2 cellular contexts compared by ENCODE assay signal in the genomic region with DNA sequence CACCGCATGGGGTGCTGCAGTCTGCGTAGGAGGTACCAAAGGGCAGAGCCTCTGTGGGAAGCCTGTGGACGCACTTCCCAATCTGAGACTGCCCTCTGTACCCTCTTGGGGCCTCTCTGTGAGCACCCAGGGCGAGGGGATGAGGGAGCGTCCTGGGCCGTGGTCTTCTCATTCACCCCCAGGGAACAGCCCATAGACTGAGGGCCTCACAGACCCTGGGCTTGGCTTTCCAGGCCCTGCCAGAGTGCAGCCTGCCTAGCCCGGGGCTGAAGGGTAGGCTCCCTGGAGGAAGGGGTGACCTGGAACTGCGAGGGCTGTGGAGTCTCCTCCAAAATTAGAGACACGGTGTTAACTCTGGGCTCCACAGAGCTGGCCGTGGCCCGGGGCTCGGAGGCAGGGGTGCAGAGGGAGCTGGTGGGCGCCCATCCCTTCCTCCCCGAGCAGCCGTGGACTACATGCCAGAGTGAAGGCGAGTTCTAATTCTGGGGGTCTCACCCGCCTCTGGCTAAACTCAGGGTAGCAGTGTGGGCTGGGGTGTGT.
TF ChIP-seq lines count a peak whose summit lies in the region.

No MANE protein-coding gene starts in this region.

TF ChIP-seq in SK-N-SH, 30 proteins besides CTCF, POLR2A, EP300 and RAD21:
- TF ChIP-seq, protein P1, sequence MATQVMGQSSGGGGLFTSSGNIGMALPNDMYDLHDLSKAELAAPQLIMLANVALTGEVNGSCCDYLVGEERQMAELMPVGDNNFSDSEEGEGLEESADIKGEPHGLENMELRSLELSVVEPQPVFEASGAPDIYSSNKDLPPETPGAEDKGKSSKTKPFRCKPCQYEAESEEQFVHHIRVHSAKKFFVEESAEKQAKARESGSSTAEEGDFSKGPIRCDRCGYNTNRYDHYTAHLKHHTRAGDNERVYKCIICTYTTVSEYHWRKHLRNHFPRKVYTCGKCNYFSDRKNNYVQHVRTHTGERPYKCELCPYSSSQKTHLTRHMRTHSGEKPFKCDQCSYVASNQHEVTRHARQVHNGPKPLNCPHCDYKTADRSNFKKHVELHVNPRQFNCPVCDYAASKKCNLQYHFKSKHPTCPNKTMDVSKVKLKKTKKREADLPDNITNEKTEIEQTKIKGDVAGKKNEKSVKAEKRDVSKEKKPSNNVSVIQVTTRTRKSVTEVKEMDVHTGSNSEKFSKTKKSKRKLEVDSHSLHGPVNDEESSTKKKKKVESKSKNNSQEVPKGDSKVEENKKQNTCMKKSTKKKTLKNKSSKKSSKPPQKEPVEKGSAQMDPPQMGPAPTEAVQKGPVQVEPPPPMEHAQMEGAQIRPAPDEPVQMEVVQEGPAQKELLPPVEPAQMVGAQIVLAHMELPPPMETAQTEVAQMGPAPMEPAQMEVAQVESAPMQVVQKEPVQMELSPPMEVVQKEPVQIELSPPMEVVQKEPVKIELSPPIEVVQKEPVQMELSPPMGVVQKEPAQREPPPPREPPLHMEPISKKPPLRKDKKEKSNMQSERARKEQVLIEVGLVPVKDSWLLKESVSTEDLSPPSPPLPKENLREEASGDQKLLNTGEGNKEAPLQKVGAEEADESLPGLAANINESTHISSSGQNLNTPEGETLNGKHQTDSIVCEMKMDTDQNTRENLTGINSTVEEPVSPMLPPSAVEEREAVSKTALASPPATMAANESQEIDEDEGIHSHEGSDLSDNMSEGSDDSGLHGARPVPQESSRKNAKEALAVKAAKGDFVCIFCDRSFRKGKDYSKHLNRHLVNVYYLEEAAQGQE (IDR thresholded peaks at IDR 0.05; ENCODE audit: low read depth, low read length) = no peak
- no peak for TF ChIP-seq USF1 (IDR thresholded peaks at IDR 0.05; ENCODE audit: borderline replicate concordance, low read depth)
- no peak for TF ChIP-seq POLR2AphosphoS5 (IDR thresholded peaks at IDR 0.05; ENCODE audit: low read depth, low read length)
- TF ChIP-seq ZBTB33 (IDR thresholded peaks at IDR 0.05; ENCODE audit: borderline replicate concordance, low read depth) = no peak
- no peak for TF ChIP-seq TAF1 (IDR thresholded peaks at IDR 0.05; ENCODE audit: borderline replicate concordance, low read depth, low read length)
- TF ChIP-seq JUND (IDR thresholded peaks at IDR 0.05) = no peak
- no peak for TF ChIP-seq MXI1 (IDR thresholded peaks at IDR 0.05; ENCODE audit: low read depth, low read length)
- TF ChIP-seq RFX5 (IDR thresholded peaks at IDR 0.05; ENCODE audit: low read length) = no peak
- TF ChIP-seq CHD2 (IDR thresholded peaks at IDR 0.05; ENCODE audit: low read length, partially characterized antibody) = no peak
- TF ChIP-seq TCF12 (IDR thresholded peaks at IDR 0.05) = no peak
- TF ChIP-seq, protein P2, sequence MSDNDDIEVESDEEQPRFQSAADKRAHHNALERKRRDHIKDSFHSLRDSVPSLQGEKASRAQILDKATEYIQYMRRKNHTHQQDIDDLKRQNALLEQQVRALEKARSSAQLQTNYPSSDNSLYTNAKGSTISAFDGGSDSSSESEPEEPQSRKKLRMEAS (IDR thresholded peaks at IDR 0.05; ENCODE audit: low read depth) = no peak

TF ChIP-seq in SK-N-SH treated with all-trans-retinoic acid at 6 μM for 48 hours, 23 proteins besides CTCF, POLR2A, EP300 and RAD21 (continued from another document):
- TF ChIP-seq, protein P3, sequence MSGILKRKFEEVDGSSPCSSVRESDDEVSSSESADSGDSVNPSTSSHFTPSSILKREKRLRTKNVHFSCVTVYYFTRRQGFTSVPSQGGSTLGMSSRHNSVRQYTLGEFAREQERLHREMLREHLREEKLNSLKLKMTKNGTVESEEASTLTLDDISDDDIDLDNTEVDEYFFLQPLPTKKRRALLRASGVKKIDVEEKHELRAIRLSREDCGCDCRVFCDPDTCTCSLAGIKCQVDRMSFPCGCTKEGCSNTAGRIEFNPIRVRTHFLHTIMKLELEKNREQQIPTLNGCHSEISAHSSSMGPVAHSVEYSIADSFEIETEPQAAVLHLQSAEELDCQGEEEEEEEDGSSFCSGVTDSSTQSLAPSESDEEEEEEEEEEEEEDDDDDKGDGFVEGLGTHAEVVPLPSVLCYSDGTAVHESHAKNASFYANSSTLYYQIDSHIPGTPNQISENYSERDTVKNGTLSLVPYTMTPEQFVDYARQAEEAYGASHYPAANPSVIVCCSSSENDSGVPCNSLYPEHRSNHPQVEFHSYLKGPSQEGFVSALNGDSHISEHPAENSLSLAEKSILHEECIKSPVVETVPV (CRISPR knock-in tag; IDR thresholded peaks at IDR 0.05) = no peak
- no peak for TF ChIP-seq SNAI2 (CRISPR knock-in tag; IDR thresholded peaks at IDR 0.05)
